Comparison of ENCODE assay signal across 1 cellular context in the genomic region with DNA sequence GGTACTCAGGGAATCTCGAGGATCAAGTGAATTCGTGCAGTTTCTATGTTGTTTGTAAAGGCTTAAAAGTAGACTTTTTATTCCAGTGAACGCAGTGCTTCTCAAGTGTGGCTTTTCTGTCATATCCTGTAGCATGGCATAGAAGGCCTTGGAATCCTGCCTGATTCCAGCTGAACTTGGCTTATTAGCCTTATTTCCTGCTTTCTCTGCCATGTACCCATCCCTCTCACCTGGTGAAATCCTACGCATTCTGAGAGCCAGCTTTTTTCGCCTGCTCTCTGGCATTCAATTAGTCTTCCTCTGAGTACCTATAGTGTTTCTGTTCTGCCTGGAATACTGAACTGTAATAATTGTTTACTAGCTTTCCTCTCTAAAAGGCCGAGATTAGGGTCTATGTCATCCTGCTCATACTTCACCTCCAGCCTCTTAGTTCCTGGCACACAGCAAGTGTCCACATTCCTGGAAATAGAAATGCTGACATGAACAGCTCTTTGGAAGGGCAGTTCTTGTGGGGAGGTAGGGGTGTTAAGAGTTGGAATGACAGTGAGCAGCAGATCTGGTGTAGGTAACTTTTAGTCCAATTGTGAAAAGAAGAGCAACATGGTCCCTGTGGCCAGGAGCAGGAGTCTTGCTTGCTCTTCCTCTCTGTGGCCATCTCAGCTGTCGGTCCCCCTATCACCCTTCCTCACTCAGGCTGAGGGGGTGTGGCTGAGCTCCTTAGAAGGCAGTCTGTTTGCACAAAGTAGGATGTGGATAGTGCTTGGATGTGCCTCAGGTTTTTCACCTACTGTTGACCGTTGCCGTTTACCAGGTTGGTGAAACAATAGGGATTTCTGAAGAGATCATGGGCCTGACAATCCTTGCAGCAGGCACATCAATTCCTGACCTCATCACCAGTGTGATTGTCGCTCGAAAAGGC.
TF ChIP-seq lines count a peak whose summit lies in the region.

No MANE protein-coding gene starts in this region.

TF ChIP-seq in IMR-90, 13 proteins besides CTCF, POLR2A, EP300 and RAD21:
- TF ChIP-seq CHD1 (IDR thresholded peaks at IDR 0.05; ENCODE audit: low read depth, low read length) (no peak), BHLHE40 (IDR thresholded peaks at IDR 0.05; ENCODE audit: low read depth, low read length) (no peak)
